ENCODE assay signal across 3 cellular contexts in genomic region chr9:127884976-127885490, GRCh38.
TF ChIP-seq lines count a peak whose summit lies in the region.

No MANE protein-coding gene starts in this region.

TF ChIP-seq in SK-N-SH, 30 proteins besides CTCF, POLR2A, EP300 and RAD21 (continued from another document):
- TF ChIP-seq MEF2A (IDR thresholded peaks at IDR 0.05; ENCODE audit: borderline replicate concordance, low read depth) (no peak), FOSL2 (IDR thresholded peaks at IDR 0.05; ENCODE audit: borderline replicate concordance, low read depth) (no peak), SIN3A (IDR thresholded peaks at IDR 0.05; ENCODE audit: borderline replicate concordance, low read depth, low read length) (no peak), IRF3 (IDR thresholded peaks at IDR 0.05; ENCODE audit: low read depth, low read length) (no peak), RXRA (IDR thresholded peaks at IDR 0.05; ENCODE audit: borderline replicate concordance, low read depth) (no peak)

TF ChIP-seq in SK-N-SH treated with all-trans-retinoic acid at 6 μM for 48 hours, 23 proteins besides CTCF, POLR2A, EP300 and RAD21 (continued from another document):
- no peak for TF ChIP-seq TSHZ2 (CRISPR knock-in tag; IDR thresholded peaks at IDR 0.05)
- TF ChIP-seq POU6F1 (CRISPR knock-in tag; IDR thresholded peaks at IDR 0.05; ENCODE audit: borderline replicate concordance, low read depth) = no peak
- TF ChIP-seq CSDC2 (CRISPR knock-in tag; IDR thresholded peaks at IDR 0.05) = no peak
- TF ChIP-seq SNAI2 (CRISPR knock-in tag; IDR thresholded peaks at IDR 0.05) = no peak
- no peak for TF ChIP-seq ARNTL (CRISPR knock-in tag; IDR thresholded peaks at IDR 0.05; ENCODE audit: borderline replicate concordance, low read depth)
- no peak for TF ChIP-seq ZNF8 (CRISPR knock-in tag; IDR thresholded peaks at IDR 0.05)
- TF ChIP-seq ZNF70 (CRISPR knock-in tag; IDR thresholded peaks at IDR 0.05) = no peak
- no peak for TF ChIP-seq CREB5 (CRISPR knock-in tag; IDR thresholded peaks at IDR 0.05; ENCODE audit: low read depth)
- no peak for TF ChIP-seq PATZ1 (CRISPR knock-in tag; IDR thresholded peaks at IDR 0.05; ENCODE audit: borderline replicate concordance)
- TF ChIP-seq ZNF565 (CRISPR knock-in tag; conservative IDR thresholded peaks at IDR 0.05; ENCODE audit: low read depth) = no peak
- TF ChIP-seq PPARA (CRISPR knock-in tag; IDR thresholded peaks at IDR 0.05; ENCODE audit: borderline replicate concordance) = no peak
- no peak for TF ChIP-seq ZFP30 (CRISPR knock-in tag; IDR thresholded peaks at IDR 0.05)
TF ChIP-seq in SK-N-SH treated with all-trans-retinoic acid at 6 μM for 48 hours: peak in this region for 0.

TF ChIP-seq in WTC11, 78 proteins besides CTCF, POLR2A, EP300 and RAD21 (continued from another document):
- no peak for TF ChIP-seq E2F1 (CRISPR knock-in tag; IDR thresholded peaks at IDR 0.05)
- TF ChIP-seq EMX1 (CRISPR knock-in tag; IDR thresholded peaks at IDR 0.05) = no peak
- no peak for TF ChIP-seq CREM (CRISPR knock-in tag; IDR thresholded peaks at IDR 0.05)
- TF ChIP-seq GABPB1 (CRISPR knock-in tag; IDR thresholded peaks at IDR 0.05) = no peak
- TF ChIP-seq NFE2L1 (CRISPR knock-in tag; IDR thresholded peaks at IDR 0.05) = no peak
